In genomic region chr18:44709297-44710117, GRCh38 we compare ENCODE assay signal across 8 cellular contexts. TPM values are rescaled to one million over a fixed set of nuclear protein-coding genes. Genes with fewer than 3 reads are reported as not detected.
A peak's percentile ranks its signal among the peaks of the same experiment; 100 is the strongest.
DNase-seq lines count a peak whose midpoint lies in the region; ATAC-seq and TF ChIP-seq lines count a peak whose summit lies in the region.

No MANE protein-coding gene starts in this region.

- H3K4me1 ChIP-seq in adipocyte (ENCODE audit: control insufficient read depth, insufficient read depth, low read length): peaks cover 30% of the 10 kb centered on the region
- H3K4me1 ChIP-seq in gastrocnemius medialis: peaks cover 44 to 48% of the 10 kb centered on the region in 2 donors

- 69 to 79% methylated on average over 8 of the region's 9 CpGs for WGBS in lower leg skin, 2 donors

- H3K9ac ChIP-seq in adipocyte (ENCODE audit: low read length): peak overlapping the region; percentile 43

- H3K27ac ChIP-seq in gastrocnemius medialis: peak overlapping the region; percentile 32 to 72 (median 59)

- in situ Hi-C loops in gastrocnemius medialis (cut with MboI; ENCODE audit: low sequenced_read_pairs in 4 of 4): no loop called here

- intact Hi-C loops in gastrocnemius medialis (cut with DNase I; ENCODE audit: low total_unique reads) (no loop called here), lower leg skin (cut with DNase I; ENCODE audit: low total_unique reads) (no loop called here)

- peak overlapping the region; percentile 49 for H3K4me3 ChIP-seq in adipocyte (ENCODE audit: low read length)
- H3K4me3 ChIP-seq in gastrocnemius medialis: no peak overlapping the region
- H3K4me3 ChIP-seq in lower leg skin (ENCODE audit: low read depth, poor library complexity, severe bottlenecking): no peak overlapping the region

- H3K27me3 ChIP-seq in adipocyte (replicated peaks; ENCODE audit: control insufficient read depth, insufficient read depth, low read length) (no peaks in the 10 kb centered on the region), gastrocnemius medialis (no peaks in the 10 kb centered on the region)

- TF ChIP-seq POLR2A in gastrocnemius medialis (IDR thresholded peaks at IDR 0.05): no peak
- no peak for TF ChIP-seq POLR2A in lower leg skin (IDR thresholded peaks at IDR 0.05)

- no peak for DNase-seq in adipocyte (ENCODE audit: low read depth)
- no peak for DNase-seq in gastrocnemius medialis
- no peak for DNase-seq in NCI-H2107 treated with DMSO at 0.1 percent for 48 hours (lab: John Stamatoyannopoulos, UW; ENCODE audit: unreplicated experiment)
- DNase-seq in NCI-H2029 treated with DMSO at 0.1 percent for 48 hours (lab: John Stamatoyannopoulos, UW): no peak
- no peak for DNase-seq in activated naive CD4-positive, alpha-beta T cell treated with anti-CD3 and anti-CD28 coated beads, Interleukin-2, amount 50 U/mL, for 16 hours
- DNase-seq in lower leg skin (ENCODE audit: low spot score in 2 of 2): no peak

- ATAC-seq in GM19043 (IDR thresholded peaks at IDR 0.05; ENCODE audit: low read depth, unreplicated experiment) (peak; percentile 94), HG02870 (IDR thresholded peaks at IDR 0.05; ENCODE audit: unreplicated experiment) (peak; percentile 94), gastrocnemius medialis (no peak)

- TF ChIP-seq CTCF in gastrocnemius medialis (IDR thresholded peaks at IDR 0.05 in 4 of 5, conservative IDR thresholded peaks at IDR 0.05 in 1 of 5) (no peak), lower leg skin (IDR thresholded peaks at IDR 0.05) (no peak)

- no peaks in the 10 kb centered on the region for H3K9me3 ChIP-seq in adipocyte (ENCODE audit: control insufficient read depth, low read length)
- no peaks in the 10 kb centered on the region for H3K9me3 ChIP-seq in gastrocnemius medialis

- H3K36me3 ChIP-seq in adipocyte (ENCODE audit: control insufficient read depth, insufficient read depth, low read length, severe bottlenecking) (no peaks in the 10 kb centered on the region), gastrocnemius medialis (no peaks in the 10 kb centered on the region)

RNA-seq across cellular contexts. Expression of gene SETBP1, which starts 28.8 kb away (rescaled TPM):
- total RNA-seq in gastrocnemius medialis (10 to 100 TPM in 3 of 4 donors, 1 to 10 TPM in 1; 9.2 to 20.0 (median 15.3) TPM), lower leg skin (10 to 100 TPM in 3 of 4 donors, 1 to 10 TPM in 1; 7.8 to 16.6 (median 11.7) TPM)

Comparison
In these comparisons a context has a peak if more than half of its experiments do, and no peak if none do; other contexts are left out.
1. ATAC-seq: peak in GM19043 (single experiment) and HG02870 (single experiment); none in gastrocnemius medialis (0 of 2).